8 cellular contexts compared by ENCODE assay signal in the genomic region with DNA sequence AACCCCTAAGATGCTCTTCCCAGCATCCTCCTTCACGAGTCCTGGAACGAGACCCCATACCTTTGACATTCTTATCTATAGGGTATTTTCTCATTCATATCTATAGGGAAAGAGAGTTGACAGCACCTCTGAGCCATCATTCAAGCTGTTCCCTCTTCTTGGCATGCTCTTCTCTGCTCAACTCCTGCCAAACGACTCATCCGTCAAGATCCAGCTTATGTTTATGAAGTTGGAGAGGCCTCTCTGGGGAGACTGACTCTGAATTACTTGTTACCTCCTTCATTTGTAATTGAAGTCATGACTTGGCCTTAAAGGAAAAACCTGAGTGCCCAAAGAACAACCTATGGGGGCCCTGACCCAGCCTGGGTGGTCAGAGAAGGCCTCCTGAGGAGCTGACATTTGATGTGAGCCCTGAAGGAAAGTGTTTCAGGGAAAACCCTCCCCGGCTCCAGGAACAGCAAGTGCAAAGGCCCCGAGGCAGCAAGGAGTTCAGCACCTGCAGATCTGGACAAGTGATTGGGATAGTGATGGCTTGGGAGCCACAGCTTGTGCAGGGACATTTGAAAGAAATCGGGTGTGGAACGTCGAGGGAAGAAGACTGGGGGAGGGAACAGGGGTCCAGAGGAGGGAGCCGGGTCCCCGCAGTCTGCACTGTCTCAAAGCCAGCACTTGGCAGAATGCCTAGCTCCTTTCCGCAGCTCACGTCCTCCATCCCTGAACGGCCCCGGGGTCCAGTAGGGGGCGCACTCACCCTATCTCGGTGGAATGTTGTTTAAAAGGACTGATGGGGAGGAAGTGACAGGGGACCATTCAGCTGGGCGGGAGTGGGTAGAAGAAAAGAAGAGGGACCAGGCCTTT. TPM values are rescaled to one million over a fixed set of nuclear protein-coding genes. Genes with fewer than 3 reads are reported as not detected.
A peak's percentile ranks its signal among the peaks of the same experiment; 100 is the strongest.
DNase-seq lines count a peak whose midpoint lies in the region; ATAC-seq and TF ChIP-seq lines count a peak whose summit lies in the region.

No MANE protein-coding gene starts in this region.

- TF ChIP-seq EP300 in SK-N-SH (IDR thresholded peaks at IDR 0.05; ENCODE audit: borderline replicate concordance in 1 of 2, low read depth in 1 of 2, low read length in 1 of 2): no peak

- H4K20me1 ChIP-seq in DOHH2 (ENCODE audit: control insufficient read depth, insufficient read depth, low read depth, low read length): no peaks in the 10 kb centered on the region
- H4K20me1 ChIP-seq in SK-N-SH (ENCODE audit: insufficient read depth): no peaks in the 10 kb centered on the region

- H3K9me3 ChIP-seq in DOHH2 (ENCODE audit: control insufficient read depth, insufficient read depth, low read length) (no peaks in the 10 kb centered on the region), SK-N-SH (no peaks in the 10 kb centered on the region), right cardiac atrium (ENCODE audit: control insufficient read depth, low read length) (no peaks in the 10 kb centered on the region), spleen (peaks cover 0 to 9% (median 8%) of the 10 kb centered on the region in 8 donors)

- no peaks in the 10 kb centered on the region for H3K9me2 ChIP-seq in DOHH2 (replicated peaks; ENCODE audit: control insufficient read depth, low read length)
- H3K9me2 ChIP-seq in SK-N-SH: no peaks in the 10 kb centered on the region

- POLR2A ChIA-PET in SK-N-SH (lab: Yijun Ruan, JAX): interaction anchor here (0.9 kb wide), 1 partner anchor 86 kb away, joined by 4 read pairs; no protein-coding TSS in a partner anchor

- no peak overlapping the region for H3K9ac ChIP-seq in SK-N-SH

- 17% methylated on average over 16 of the region's 18 CpGs for WGBS in SK-N-SH (ENCODE audit: low lambda C conversion rate)
- WGBS in right cardiac atrium: 19% methylated on average over 18 of the region's 18 CpGs
- WGBS in spleen, 5 donors: 23 to 30% (median 26%) methylated on average over 18 of the region's 18 CpGs

- ATAC-seq in right cardiac atrium (peak; percentile 94 to 95), GM21367 (IDR thresholded peaks at IDR 0.05; ENCODE audit: unreplicated experiment) (no peak)

- TF ChIP-seq RAD21 in SK-N-SH (IDR thresholded peaks at IDR 0.05; ENCODE audit: low read length): peak; percentile 75

- H3K4me3 ChIP-seq in DOHH2 (ENCODE audit: low read length): no peak overlapping the region
- no peak overlapping the region; a peak in 1 of 4 replicates for H3K4me3 ChIP-seq in SK-N-SH (ENCODE audit: low read depth in 2 of 2, low read length in 1 of 2)
- no peak overlapping the region for H3K4me3 ChIP-seq in right cardiac atrium (ENCODE audit: low read length)
- no peak overlapping the region for H3K4me3 ChIP-seq in spleen

- H3K4me2 ChIP-seq in DOHH2 (ENCODE audit: low read length) (no peak overlapping the region), SK-N-SH (no peak overlapping the region)

- H3F3A ChIP-seq in DOHH2 (ENCODE audit: control insufficient read depth, insufficient read depth) (no peaks in the 10 kb centered on the region), SK-N-SH (replicated peaks; ENCODE audit: insufficient read depth) (no peaks in the 10 kb centered on the region)

- H3K27ac ChIP-seq in DOHH2 (ENCODE audit: low read depth, low read length) (no peak overlapping the region), SK-N-SH (ENCODE audit: low read depth in 2 of 2, low read length in 1 of 2) (no peak overlapping the region), right cardiac atrium (ENCODE audit: low read length) (no peak overlapping the region), spleen (peak overlapping the region in 1 of 8 donors; percentile 17)

- H3K36me3 ChIP-seq in DOHH2 (ENCODE audit: control insufficient read depth, low read length) (no peaks in the 10 kb centered on the region), SK-N-SH (replicated peaks in 1 of 2; ENCODE audit: control insufficient read depth in 1 of 2, insufficient read depth in 2 of 2, low read length in 1 of 2) (no peaks in the 10 kb centered on the region), spleen (no peaks in the 10 kb centered on the region)

- H3K79me2 ChIP-seq in DOHH2 (ENCODE audit: control insufficient read depth, low read length) (no peaks in the 10 kb centered on the region), SK-N-SH (ENCODE audit: insufficient read depth) (no peaks in the 10 kb centered on the region)

- peaks cover 5% of the 10 kb centered on the region; the same call in 1 of the 2 replicates for H3K4me1 ChIP-seq in DOHH2 (ENCODE audit: control insufficient read depth, low read length)
- no peaks in the 10 kb centered on the region for H3K4me1 ChIP-seq in SK-N-SH (ENCODE audit: control insufficient read depth in 1 of 2, insufficient read depth in 2 of 2, low read depth in 1 of 2, low read length in 1 of 2)
- H3K4me1 ChIP-seq in right cardiac atrium (ENCODE audit: control insufficient read depth, insufficient read depth, low read length): no peaks in the 10 kb centered on the region
- peaks cover 0 to 11% (median 6%) of the 10 kb centered on the region in 6 donors for H3K4me1 ChIP-seq in spleen

- peak; percentile 85 for DNase-seq in SK-N-SH
- peak; percentile 9 for DNase-seq in activated naive CD8-positive, alpha-beta T cell treated with anti-CD3 and anti-CD28 coated beads, Interleukin-2, amount 50 U/mL, for 16 hours (ENCODE audit: low read depth, low spot score)
- DNase-seq in right cardiac atrium: peak; percentile 91 to 95 (median 93)
- peak; percentile 92 for DNase-seq in spleen
- DNase-seq in occipital lobe (lab: John Stamatoyannopoulos, UW): no peak

- intact Hi-C loops in right cardiac atrium (cut with DNase I) (loop anchor here in 3 of 4 donors (5.0 to 10.0 kb wide), 3 partner anchors 57 to 62 kb away; a partner anchor contains a TSS), spleen (cut with DNase I; ENCODE audit: low total_unique reads) (no loop called here)

- peaks cover 6% of the 10 kb centered on the region; the same call in 1 of the 2 replicates for H3K27me3 ChIP-seq in DOHH2 (ENCODE audit: control insufficient read depth, low read length)
- no peaks in the 10 kb centered on the region; the same call in 1 of the 2 replicates for H3K27me3 ChIP-seq in SK-N-SH (ENCODE audit: insufficient read depth)
- H3K27me3 ChIP-seq in right cardiac atrium (ENCODE audit: control insufficient read depth, insufficient read depth): no peaks in the 10 kb centered on the region
- H3K27me3 ChIP-seq in spleen (replicated peaks in 1 of 7): peaks cover 0 to 39% (median 0%) of the 10 kb centered on the region in 7 donors

- peak; percentile 75 for TF ChIP-seq CTCF in DOHH2 (IDR thresholded peaks at IDR 0.05; ENCODE audit: low read depth, low read length, poor library complexity, severe bottlenecking)
- TF ChIP-seq CTCF in LNCAP (IDR thresholded peaks at IDR 0.05): peak; percentile 38; the same call in 1 of the 2 replicates
- TF ChIP-seq CTCF in SK-N-SH (IDR thresholded peaks at IDR 0.05): peak; percentile 80
- peak; percentile 52 to 91 (median 79) for TF ChIP-seq CTCF in spleen (IDR thresholded peaks at IDR 0.05 in 8 of 11, conservative IDR thresholded peaks at IDR 0.05 in 3 of 11)

- CTCF ChIA-PET in SK-N-SH (lab: Yijun Ruan, JAX): interaction anchor here (0.6 to 7.6 kb wide), 23 partner anchors 9 to 1767 kb away, joined by 3 to 97 read pairs (median 5); a partner anchor contains a TSS

- H2AFZ ChIP-seq in SK-N-SH (ENCODE audit: low read depth): no peak overlapping the region

- no peak for TF ChIP-seq POLR2A in spleen (IDR thresholded peaks at IDR 0.05)

TF ChIP-seq in SK-N-SH, 30 proteins besides CTCF, POLR2A, EP300 and RAD21:
- TF ChIP-seq SMC3 (IDR thresholded peaks at IDR 0.05; ENCODE audit: low read depth, low read length): peak; percentile 69
- no peak for TF ChIP-seq TEAD4 (IDR thresholded peaks at IDR 0.05; ENCODE audit: borderline replicate concordance, insufficient read depth)
- no peak for TF ChIP-seq RXRA (IDR thresholded peaks at IDR 0.05; ENCODE audit: borderline replicate concordance, low read depth)
- peak; percentile 66 for TF ChIP-seq NFIC (IDR thresholded peaks at IDR 0.05; ENCODE audit: borderline replicate concordance)
- peak; percentile 19; the same call in 1 of the 2 replicates for TF ChIP-seq TCF12 (IDR thresholded peaks at IDR 0.05)
- TF ChIP-seq SIN3A (IDR thresholded peaks at IDR 0.05; ENCODE audit: borderline replicate concordance, low read depth, low read length): 0 out of 2 replicates have a peak, but pooled peaks have one; percentile 43
- TF ChIP-seq, protein P1, sequence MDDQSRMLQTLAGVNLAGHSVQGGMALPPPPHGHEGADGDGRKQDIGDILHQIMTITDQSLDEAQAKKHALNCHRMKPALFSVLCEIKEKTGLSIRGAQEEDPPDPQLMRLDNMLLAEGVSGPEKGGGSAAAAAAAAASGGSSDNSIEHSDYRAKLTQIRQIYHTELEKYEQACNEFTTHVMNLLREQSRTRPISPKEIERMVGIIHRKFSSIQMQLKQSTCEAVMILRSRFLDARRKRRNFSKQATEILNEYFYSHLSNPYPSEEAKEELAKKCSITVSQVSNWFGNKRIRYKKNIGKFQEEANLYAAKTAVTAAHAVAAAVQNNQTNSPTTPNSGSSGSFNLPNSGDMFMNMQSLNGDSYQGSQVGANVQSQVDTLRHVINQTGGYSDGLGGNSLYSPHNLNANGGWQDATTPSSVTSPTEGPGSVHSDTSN (IDR thresholded peaks at IDR 0.05): 0 out of 2 replicates have a peak, but pooled peaks have one; percentile 29

RNA-seq across cellular contexts. Expression of a gene that starts 14.0 kb away (rescaled TPM):
- 0.11 and 0.12 TPM in 2 replicates for polyA plus RNA-seq in SK-N-SH (2012; rRNA removed)
- 0.14 and 0.18 TPM in 2 replicates for polyA plus RNA-seq in SK-N-SH (2012; cell fraction: cytosol; rRNA removed)
- 0.10 TPM in 1 of 2 replicates, not detected in the other for polyA plus RNA-seq in SK-N-SH (2012; cell fraction: nucleus; rRNA removed)
- 1 to 10 TPM; 2.2 to 3.6 (median 2.4) TPM for total RNA-seq in right cardiac atrium
- 6.7 TPM for polyA plus RNA-seq in right cardiac atrium
- 10 to 100 TPM in 6 of 7 donors, 1 to 10 TPM in 1; 8.5 to 47.2 (median 18.6) TPM for total RNA-seq in spleen
- polyA plus RNA-seq in spleen: 10 to 100 TPM in 1 of 3 donors, 1 to 10 TPM in 2; 4.2 to 18.0 (median 6.0) TPM
- total RNA-seq in occipital lobe: not detected

RNA-seq across cellular contexts. Expression of a gene that starts 22.5 kb away (rescaled TPM):
- polyA plus RNA-seq in SK-N-SH (2012; rRNA removed) (not detected in 2 replicates), right cardiac atrium (1.3 TPM), spleen (under 1 TPM; 0.11 to 0.24 (median 0.22) TPM)
- 0.01 TPM in 1 of 2 replicates, not detected in the other for polyA plus RNA-seq in SK-N-SH (2012; cell fraction: cytosol; rRNA removed)
- polyA plus RNA-seq in SK-N-SH (2012; cell fraction: nucleus; rRNA removed): 0.07 TPM in 1 of 2 replicates, not detected in the other
- total RNA-seq in right cardiac atrium (1 to 10 TPM; 1.6 to 3.6 (median 2.7) TPM), spleen (under 1 TPM; 0.27 to 0.97 (median 0.79) TPM), occipital lobe (0.16 TPM)

RNA-seq across cellular contexts. Expression of a gene that starts 58.3 kb away (rescaled TPM):
- polyA plus RNA-seq in SK-N-SH (2012; rRNA removed) (24.4 and 24.9 TPM in 2 replicates), right cardiac atrium (215 TPM), spleen (10 to 100 TPM; 20.3 to 42.8 (median 23.3) TPM)
- polyA plus RNA-seq in SK-N-SH (2012; cell fraction: cytosol; rRNA removed): 20.5 and 24.3 TPM in 2 replicates
- 18.2 and 19.5 TPM in 2 replicates for polyA plus RNA-seq in SK-N-SH (2012; cell fraction: nucleus; rRNA removed)
- total RNA-seq in right cardiac atrium (100 to 1,000 TPM; 143 to 161 (median 156) TPM), spleen (10 to 100 TPM; 34.3 to 73.4 (median 52.9) TPM), occipital lobe (117 TPM)
